In the genomic region with DNA sequence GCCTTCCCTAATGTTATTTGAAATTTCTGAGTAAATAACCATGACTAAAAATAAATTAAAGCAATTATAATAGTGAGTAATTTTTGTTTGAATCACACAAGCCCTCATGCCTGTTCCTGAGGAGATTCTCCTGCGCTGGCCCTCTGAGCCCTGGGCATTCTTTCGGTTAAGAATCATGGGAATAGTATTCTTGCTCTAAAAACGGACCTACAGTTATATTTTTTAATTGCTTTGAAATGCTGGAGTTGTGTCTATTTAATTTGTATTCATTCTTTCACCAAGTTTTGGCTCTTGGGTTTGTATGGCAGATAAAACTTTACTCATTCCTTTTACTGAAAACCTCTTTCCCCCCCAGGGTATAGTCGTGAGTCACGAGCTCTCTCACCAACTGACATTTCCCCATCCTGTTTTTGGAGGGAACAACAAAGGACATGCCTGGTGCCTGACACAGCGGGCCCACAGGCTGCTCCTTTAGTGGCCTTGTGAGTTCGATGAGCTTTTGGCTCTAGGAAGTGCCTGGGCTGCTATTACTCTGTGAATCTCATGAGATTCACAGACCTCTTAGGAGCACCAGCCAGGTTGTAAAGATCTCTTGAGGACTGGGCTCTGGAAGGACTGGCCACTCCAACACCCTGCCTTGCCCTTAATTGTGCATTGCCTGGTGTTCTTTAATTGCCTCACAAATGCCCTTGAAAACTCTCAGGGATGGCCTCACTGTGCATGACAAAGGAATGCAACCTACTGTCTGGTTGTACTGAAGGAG, we compare ENCODE assay signal across 9 cellular contexts. TPM values are rescaled to one million over a fixed set of nuclear protein-coding genes. Genes with fewer than 3 reads are reported as not detected.
DNase-seq lines count a peak whose midpoint lies in the region; ATAC-seq, FAIRE-seq and TF ChIP-seq lines count a peak whose summit lies in the region.
"Had no signal": no experiment of that assay in that cellular context is flagged by ENCODE, and none has a peak within 500 bp of the region (broad histone marks: within the 10 kb centered on the region; RNA-seq: fewer than 3 reads in every experiment).

No MANE protein-coding gene starts in this region.

- 52 to 58% methylated on average over 7 of the region's 7 CpGs for WGBS in lung, 2 donors

- no peaks in the 10 kb centered on the region for H3K9me3 ChIP-seq in Loucy (ENCODE audit: insufficient read depth, low read depth, low read length)
- H3K9me3 ChIP-seq in lung (ENCODE audit: control insufficient read depth in 2 of 2, insufficient read depth in 1 of 2, low read length in 1 of 2), result no peaks in the 10 kb centered on the region
- peaks cover 4% of the 10 kb centered on the region for H3K9me3 ChIP-seq in WERI-Rb-1 (ENCODE audit: severe bottlenecking)

- no peaks in the 10 kb centered on the region for H3K9me2 ChIP-seq in Loucy (replicated peaks; ENCODE audit: low read depth, low read length)

- H3K36me3 ChIP-seq in Loucy (ENCODE audit: insufficient read depth, low read length), result no peaks in the 10 kb centered on the region
- H3K36me3 ChIP-seq in bronchial epithelial cell (ENCODE audit: control insufficient read depth, insufficient read depth, low read length), result no peaks in the 10 kb centered on the region
- H3K36me3 ChIP-seq in lung (ENCODE audit: control insufficient read depth in 2 of 2, insufficient read depth in 2 of 2, low read length in 2 of 2), result no peaks in the 10 kb centered on the region
- no peaks in the 10 kb centered on the region for H3K36me3 ChIP-seq in WERI-Rb-1

- no peaks in the 10 kb centered on the region for H3K79me2 ChIP-seq in Loucy (ENCODE audit: insufficient read depth, low read length)

- H3K27ac ChIP-seq in lung (ENCODE audit: low read depth in 1 of 2, low read length in 1 of 2) (peak overlapping the region; percentile 15 to 69), WERI-Rb-1 (no peak overlapping the region)

- no peak overlapping the region for H3K4me3 ChIP-seq in Loucy (ENCODE audit: low read length, poor library complexity, severe bottlenecking)
- no peak overlapping the region for H3K4me3 ChIP-seq in bronchial epithelial cell (ENCODE audit: low read depth, low read length)
- H3K4me3 ChIP-seq in lung, result no peak overlapping the region
- no peak overlapping the region for H3K4me3 ChIP-seq in WERI-Rb-1 (ENCODE audit: low read depth, low read length)

- no peak overlapping the region for H3K9ac ChIP-seq in Loucy (ENCODE audit: low read depth, low read length, poor library complexity, severe bottlenecking)

- H3K27me3 ChIP-seq in Loucy (ENCODE audit: insufficient read depth, low read length, poor library complexity, severe bottlenecking), result no peaks in the 10 kb centered on the region
- H3K27me3 ChIP-seq in bronchial epithelial cell (ENCODE audit: control insufficient read depth, insufficient read depth, low read length), result no peaks in the 10 kb centered on the region
- H3K27me3 ChIP-seq in lung (ENCODE audit: control insufficient read depth, insufficient read depth), result no peaks in the 10 kb centered on the region
- H3K27me3 ChIP-seq in WERI-Rb-1 (ENCODE audit: insufficient read depth, low read depth, severe bottlenecking), result no peaks in the 10 kb centered on the region

- H2AFZ ChIP-seq in Loucy (ENCODE audit: low read length), result peak overlapping the region; percentile 57

- no peaks in the 10 kb centered on the region for H4K20me1 ChIP-seq in Loucy (ENCODE audit: insufficient read depth, low read length, poor library complexity, severe bottlenecking)

- ATAC-seq in lung (ENCODE audit: insufficient read depth, low FRiP score) (peak; percentile 81), HG02981 (IDR thresholded peaks at IDR 0.05; ENCODE audit: unreplicated experiment) (no peak)

- DNase-seq in bronchial epithelial cell (ENCODE audit: low read depth) (peak; percentile 96), lung (ENCODE audit: low spot score) (no peak), NCI-H2081 treated with DMSO at 0.1 percent for 48 hours (lab: John Stamatoyannopoulos, UW) (no peak), SW480 (ENCODE audit: low spot score) (no peak), WERI-Rb-1 (no peak)
- DNase-seq: DMS153 had no signal

- TF ChIP-seq CTCF in Loucy (conservative IDR thresholded peaks at IDR 0.05; ENCODE audit: low read length) (no peak), bronchial epithelial cell (IDR thresholded peaks at IDR 0.05; ENCODE audit: insufficient read depth, low read length, severe bottlenecking) (no peak), lung (IDR thresholded peaks at IDR 0.05; ENCODE audit: control extremely low read depth, extremely low read depth) (no peak), WERI-Rb-1 (IDR thresholded peaks at IDR 0.05; ENCODE audit: low read depth, low read length) (no peak)

- H3F3A ChIP-seq in Loucy (ENCODE audit: low read depth), result no peaks in the 10 kb centered on the region

- H3K4me2 ChIP-seq in Loucy (ENCODE audit: low read depth, low read length, poor library complexity, severe bottlenecking), result no peak overlapping the region

- H3K4me1 ChIP-seq in Loucy (ENCODE audit: insufficient read depth, low read length, poor library complexity, severe bottlenecking), result peaks cover under 1% of the 10 kb centered on the region
- H3K4me1 ChIP-seq in lung (ENCODE audit: control insufficient read depth in 2 of 2, insufficient read depth in 2 of 2, low read length in 2 of 2), result peaks cover 8 to 16% of the 10 kb centered on the region in 2 donors

- FAIRE-seq in A204.1 (lab: Jason Lieb, UNC) (peak; percentile 94), bronchial epithelial cell (lab: Jason Lieb, UNC) (no peak)

RNA-seq across cellular contexts. Expression of gene DDR2, which starts 58.6 kb away (rescaled TPM):
- 1.5 and 4.7 TPM in 2 replicates for total RNA-seq in bronchial epithelial cell
- 10 to 100 TPM; 29.2 to 55.7 TPM for total RNA-seq in lung
- 1 to 10 TPM; 2.3 to 6.0 TPM for polyA plus RNA-seq in lung
